Comparison of ENCODE assay signal across 11 cellular contexts in genomic region chr2:171136024-171136423, GRCh38. TPM values are rescaled to one million over a fixed set of nuclear protein-coding genes. Genes with fewer than 3 reads are reported as not detected.
DNase-seq lines count a peak whose midpoint lies in the region; ATAC-seq and TF ChIP-seq lines count a peak whose summit lies in the region.
"Had no signal": no experiment of that assay in that cellular context is flagged by ENCODE, and none has a peak within 500 bp of the region (broad histone marks: within the 10 kb centered on the region; RNA-seq: fewer than 3 reads in every experiment).

No MANE protein-coding gene starts in this region.

- no peak overlapping the region for H3K27ac ChIP-seq in CD4-positive, alpha-beta T cell (ENCODE audit: low read depth, low read length)
- H3K27ac ChIP-seq in dorsolateral prefrontal cortex (no peak overlapping the region), OCI-LY7 (ENCODE audit: low read depth, low read length, poor library complexity, severe bottlenecking) (no peak overlapping the region)

- peaks cover 73% of the 10 kb centered on the region for H4K20me1 ChIP-seq in OCI-LY7 (ENCODE audit: insufficient read depth, low read length)

- TF ChIP-seq CTCF in CD4-positive, alpha-beta T cell (IDR thresholded peaks at IDR 0.05): no peak
- TF ChIP-seq CTCF in dorsolateral prefrontal cortex (IDR thresholded peaks at IDR 0.05 in 54 of 56, conservative IDR thresholded peaks at IDR 0.05 in 2 of 56; ENCODE audit: low read depth in 1 of 56, partially characterized antibody in 56 of 56): no peak
- TF ChIP-seq CTCF in OCI-LY7 (conservative IDR thresholded peaks at IDR 0.05; ENCODE audit: low read length): no peak

- H3K4me1 ChIP-seq in OCI-LY7 (ENCODE audit: insufficient read depth, low read length, poor library complexity, severe bottlenecking): peaks cover 29% of the 10 kb centered on the region

- intact Hi-C loops in CD4-positive, alpha-beta T cell (cut with DNase I, micrococcal nuclease): no loop called here
- intact Hi-C loops in dorsolateral prefrontal cortex (cut with DNase I): no loop called here
- intact Hi-C loops in OCI-LY7 (cut with micrococcal nuclease; ENCODE audit: unreplicated experiment): no loop called here

- peaks cover 30% of the 10 kb centered on the region for H3K36me3 ChIP-seq in OCI-LY7 (ENCODE audit: insufficient read depth, low read length)

- peak overlapping the region; percentile 5 for H3K27ac Mint-ChIP-seq in CD4-positive, alpha-beta T cell
- peak overlapping the region; percentile 50 to 82 for H3K27ac Mint-ChIP-seq in T-cell

- peaks cover 100% of the 10 kb centered on the region for H3K79me2 ChIP-seq in OCI-LY7 (ENCODE audit: insufficient read depth, low read depth, low read length)

- POLR2A ChIA-PET in CD4-positive, alpha-beta T cell (lab: Charles Lee): no interaction called here
- POLR2A ChIA-PET in T-cell (lab: Charles Lee) (no interaction called here), OCI-LY7 (lab: Charles Lee) (interaction anchor here (0.9 to 2.0 kb wide), 4 partner anchors 11 to 22 kb away, joined by 3 to 6 read pairs (median 4); no protein-coding TSS in a partner anchor)

- no TSS peak for BruUV-seq in OCI-LY7 (replicated peaks; lab: Mats Ljungman, UMichigan)

- CTCF ChIA-PET in CD4-positive, alpha-beta T cell (lab: Charles Lee): interaction anchor here (1.5 kb wide), 1 partner anchor 18 kb away, joined by 3 read pairs; no protein-coding TSS in a partner anchor
- CTCF ChIA-PET in T-cell (lab: Charles Lee): interaction anchor here (0.6 to 0.7 kb wide), 2 partner anchors 12 to 49 kb away, joined by 4 to 6 read pairs; no protein-coding TSS in a partner anchor
- CTCF ChIA-PET in OCI-LY7 (lab: Charles Lee; ENCODE audit: unreplicated experiment): no interaction called here

- H3K27me3 ChIP-seq in CD4-positive, alpha-beta T cell (ENCODE audit: control insufficient read depth, insufficient read depth, low read length): no peaks in the 10 kb centered on the region
- H3K27me3 ChIP-seq in dorsolateral prefrontal cortex: no peaks in the 10 kb centered on the region

- no peaks in the 10 kb centered on the region for H3K9me2 ChIP-seq in OCI-LY7 (ENCODE audit: insufficient read depth, low read length)

- ATAC-seq in CD4-positive, alpha-beta T cell (ENCODE audit: poor library complexity): no peak
- peak; percentile 94 for ATAC-seq in GM19025 (IDR thresholded peaks at IDR 0.05; ENCODE audit: low read depth, unreplicated experiment)
- peak; percentile 95 for ATAC-seq in HG02798 (IDR thresholded peaks at IDR 0.05; ENCODE audit: poor library complexity, unreplicated experiment)
- no peak for ATAC-seq in T-cell (replicated peaks in 1 of 4)
- no peak for ATAC-seq in GM21360 (IDR thresholded peaks at IDR 0.05; ENCODE audit: unreplicated experiment)

- H3K4me1 Mint-ChIP-seq in CD4-positive, alpha-beta T cell (ENCODE audit: low read depth): peaks cover 90% of the 10 kb centered on the region
- peaks cover 70 to 83% (median 80%) of the 10 kb centered on the region in 3 donors for H3K4me1 Mint-ChIP-seq in T-cell

- no peak overlapping the region for H2AFZ ChIP-seq in OCI-LY7 (ENCODE audit: low read length)

- no peak for DNase-seq in CD4-positive, alpha-beta T cell
- DNase-seq in T-cell: no peak
- DNase-seq in dorsolateral prefrontal cortex: no peak
- DNase-seq in activated gamma-delta T cell treated with Interleukin-2 at 50 U/mL for 16 hours: no peak
- DNase-seq in OCI-LY7 (ENCODE audit: low spot score): no peak
- DNase-seq: activated CD8-positive, alpha-beta memory T cell treated with anti-CD3 and anti-CD28 coated beads, Interleukin-2, amount 50 U/mL, for 48 hours; NCI-H1092; posterior cingulate gyrus had no signal

- no peaks in the 10 kb centered on the region for H3K9me3 ChIP-seq in CD4-positive, alpha-beta T cell (ENCODE audit: control insufficient read depth, low read length)
- H3K9me3 ChIP-seq in OCI-LY7 (ENCODE audit: low read length): no peaks in the 10 kb centered on the region

- H3K36me3 Mint-ChIP-seq in CD4-positive, alpha-beta T cell (ENCODE audit: low read depth): no peaks in the 10 kb centered on the region
- peaks cover 15% of the 10 kb centered on the region for H3K36me3 Mint-ChIP-seq in T-cell

- H3K4me3 Mint-ChIP-seq in CD4-positive, alpha-beta T cell: peak overlapping the region; percentile 40
- peak overlapping the region in 1 of 3 donors; percentile 7 for H3K4me3 Mint-ChIP-seq in T-cell

- H3K9me3 Mint-ChIP-seq in CD4-positive, alpha-beta T cell: no peaks in the 10 kb centered on the region
- H3K9me3 Mint-ChIP-seq in T-cell: no peaks in the 10 kb centered on the region

- H3K4me3 ChIP-seq in dorsolateral prefrontal cortex: no peak overlapping the region
- H3K4me3 ChIP-seq in OCI-LY7 (ENCODE audit: low read depth, low read length, poor library complexity, severe bottlenecking): no peak overlapping the region

- H3K27me3 Mint-ChIP-seq in CD4-positive, alpha-beta T cell: no peaks in the 10 kb centered on the region
- no peaks in the 10 kb centered on the region for H3K27me3 Mint-ChIP-seq in T-cell

- H3K4me2 ChIP-seq in OCI-LY7 (ENCODE audit: low read length): no peak overlapping the region

RNA-seq across cellular contexts. Expression of gene TLK1, which starts 24.7 kb away (rescaled TPM):
- 100 to 1,000 TPM; 135 to 138 TPM for total RNA-seq in CD4-positive, alpha-beta T cell
- total RNA-seq in T-cell (100 to 1,000 TPM; 112 to 129 (median 120) TPM), dorsolateral prefrontal cortex (100 to 1,000 TPM in 10 of 120 experiments, 10 to 100 TPM in 110; 42.9 to 119 (median 84.6) TPM), OCI-LY7 (2022) (150 and 154 TPM in 2 replicates)
- 27.2 and 29.7 TPM in 2 replicates for total RNA-seq in OCI-LY7 (2014; rRNA removed; shearing (Covaris generic))

Comparison
In these comparisons a context has a peak if more than half of its experiments do, and no peak if none do; other contexts are left out.
1. ATAC-seq: peak in GM19025 (single experiment) and HG02798 (single experiment); none in CD4-positive, alpha-beta T cell (single experiment), T-cell (0 of 4) and GM21360 (single experiment).